Comparison of ENCODE assay signal across 16 cellular contexts in genomic region chr10:102608487-102608886, GRCh38. TPM values are rescaled to one million over a fixed set of nuclear protein-coding genes. Genes with fewer than 3 reads are reported as not detected.
DNase-seq lines count a peak whose midpoint lies in the region; ATAC-seq and TF ChIP-seq lines count a peak whose summit lies in the region.
"Had no signal": no experiment of that assay in that cellular context is flagged by ENCODE, and none has a peak within 500 bp of the region (broad histone marks: within the 10 kb centered on the region; RNA-seq: fewer than 3 reads in every experiment).

No MANE protein-coding gene starts in this region.

- H3K4me3 ChIP-seq in GM12865 (ENCODE audit: low read depth, low read length) (no peak overlapping the region), WERI-Rb-1 (ENCODE audit: low read depth, low read length) (no peak overlapping the region)
- H3K4me3 ChIP-seq: MG63, SK-N-MC had no signal

- no peak overlapping the region for H3K27ac ChIP-seq in WERI-Rb-1
- H3K27ac ChIP-seq: SK-N-MC had no signal

- H3K36me3 ChIP-seq in WERI-Rb-1: no peaks in the 10 kb centered on the region; the same call in 1 of the 2 replicates

- POLR2A ChIA-PET in naive thymus-derived CD8-positive, alpha-beta T cell (lab: Charles Lee): no interaction called here

- no peak for ATAC-seq in naive thymus-derived CD8-positive, alpha-beta T cell
- ATAC-seq in GM18502 (IDR thresholded peaks at IDR 0.05; ENCODE audit: poor library complexity, unreplicated experiment): no peak
- ATAC-seq: PC-3, sciatic nerve had no signal

- H3K4me1 Mint-ChIP-seq in naive thymus-derived CD8-positive, alpha-beta T cell: peaks cover 12 to 35% (median 32%) of the 10 kb centered on the region in 4 donors

- no peaks in the 10 kb centered on the region for H3K27me3 ChIP-seq in WERI-Rb-1 (ENCODE audit: insufficient read depth, low read depth, severe bottlenecking)
- H3K27me3 ChIP-seq: MG63 had no signal

- H3K27me3 Mint-ChIP-seq in naive thymus-derived CD8-positive, alpha-beta T cell: no peaks in the 10 kb centered on the region

- DNase-seq in GM12865 (ENCODE audit: low read depth) (peak; percentile 68), GM19238 (ENCODE audit: insufficient read length, low spot score) (peak; percentile 54), WERI-Rb-1 (no peak), dedifferentiated amniotic fluid mesenchymal stem cell (ENCODE audit: extremely low spot score) (no peak)
- no peak for DNase-seq in naive thymus-derived CD8-positive, alpha-beta T cell
- DNase-seq in activated CD4-positive, alpha-beta T cell treated with anti-CD3 and anti-CD28 coated beads, Interleukin-2, amount 50 U/mL, for 48 hours: no peak
- DNase-seq: DMS153; foreskin fibroblast; MG63; NCI-H187 treated with DMSO at 0.1 percent for 48 hours; NCI-H524 treated with DMSO at 0.1 percent for 48 hours; PC-3; stimulated activated CD4-positive, alpha-beta T cell treated with anti-CD3 and anti-CD28 coated beads, Interleukin-1b, Interleukin-23, amount 100 ng/mL, for 48 hours had no signal

- H3K36me3 Mint-ChIP-seq in naive thymus-derived CD8-positive, alpha-beta T cell: peaks cover 0 to 18% (median 7%) of the 10 kb centered on the region in 3 donors

- H3K27ac Mint-ChIP-seq in naive thymus-derived CD8-positive, alpha-beta T cell: peak overlapping the region in 6 of 10 donors; percentile 0 to 81 (median 12)

- TF ChIP-seq CTCF in GM12865 (IDR thresholded peaks at IDR 0.05; ENCODE audit: insufficient read depth, low read depth, low read length, missing control alignments): peak; percentile 40
- 0 out of 2 replicates have a peak, but pooled peaks have one; percentile 2 for TF ChIP-seq CTCF in WERI-Rb-1 (IDR thresholded peaks at IDR 0.05; ENCODE audit: low read depth, low read length)

- no peaks in the 10 kb centered on the region for H3K9me3 ChIP-seq in WERI-Rb-1 (ENCODE audit: severe bottlenecking)
- H3K9me3 ChIP-seq: MG63 had no signal

- no peaks in the 10 kb centered on the region for H3K9me3 Mint-ChIP-seq in naive thymus-derived CD8-positive, alpha-beta T cell

- H3K4me3 Mint-ChIP-seq in naive thymus-derived CD8-positive, alpha-beta T cell: no peak overlapping the region

RNA-seq across cellular contexts. Expression of gene TRIM8, which starts 35.8 kb away (rescaled TPM):
- 10 to 100 TPM; 61.4 to 67.3 TPM for total RNA-seq in naive thymus-derived CD8-positive, alpha-beta T cell
- 10 to 100 TPM; 27.5 to 53.2 (median 34.7) TPM for polyA plus RNA-seq in naive thymus-derived CD8-positive, alpha-beta T cell

Comparison
In these comparisons a context has a peak if more than half of its experiments do, and no peak if none do; other contexts are left out.
1. DNase-seq: peak in GM12865 (single experiment) and GM19238 (single experiment); none in WERI-Rb-1 (single experiment), naive thymus-derived CD8-positive, alpha-beta T cell (0 of 10), dedifferentiated amniotic fluid mesenchymal stem cell (single experiment) and activated CD4-positive, alpha-beta T cell treated with anti-CD3 and anti-CD28 coated beads, Interleukin-2, amount 50 U/mL, for 48 hours (0 of 2).